In genomic region chr3:194194757-194195086, GRCh38 we compare ENCODE assay signal across 14 cellular contexts. TPM values are rescaled to one million over a fixed set of nuclear protein-coding genes. Genes with fewer than 3 reads are reported as not detected.
"Had no signal": no experiment of that assay in that cellular context is flagged by ENCODE, and none has a peak within 500 bp of the region (broad histone marks: within the 10 kb centered on the region; RNA-seq: fewer than 3 reads in every experiment).

No MANE protein-coding gene starts in this region.

- H3K4me3 Mint-ChIP-seq: activated T-cell treated with anti-CD3 and anti-CD28 coated beads, Interleukin-2, amount 50 U/mL, for 4 hours had no signal

- H3K4me3 ChIP-seq: coronary artery, heart left ventricle, prostate gland, right lobe of liver, spleen, upper lobe of right lung had no signal

- H3K9me3 ChIP-seq: prostate gland, right lobe of liver, upper lobe of right lung had no signal

- H3K9me3 Mint-ChIP-seq: activated T-cell treated with anti-CD3 and anti-CD28 coated beads, Interleukin-2, amount 50 U/mL, for 4 hours had no signal

- H3K27ac ChIP-seq: coronary artery, heart left ventricle, prostate gland, right lobe of liver, spleen, upper lobe of right lung had no signal

- DNase-seq: activated CD4-positive, alpha-beta T cell treated with anti-CD3 and anti-CD28 coated beads, Interleukin-2, amount 50 U/mL, for 4 hours; activated T-cell treated with anti-CD3 and anti-CD28 coated beads, Interleukin-2, amount 50 U/mL, for 4 hours; caudate nucleus; effector CD4-positive, alpha-beta T cell; heart left ventricle; left colon; right lobe of liver; spleen; stimulated activated CD4-positive, alpha-beta T cell treated with anti-CD3 and anti-CD28 coated beads, Interleukin-1b, Interleukin-23, amount 100 ng/mL, for 48 hours; stimulated activated naive CD4-positive, alpha-beta T cell treated with Interleukin-2 at 50 U/mL for 16 hours; upper lobe of right lung had no signal

- ATAC-seq: right lobe of liver, upper lobe of right lung had no signal

- H3K27me3 ChIP-seq: heart left ventricle, right lobe of liver, upper lobe of right lung had no signal

- H3K36me3 ChIP-seq: heart left ventricle, prostate gland, right lobe of liver, spleen, upper lobe of right lung had no signal

- H3K4me1 ChIP-seq: prostate gland, right lobe of liver had no signal

RNA-seq across cellular contexts. Expression of gene HES1, which starts 58.8 kb away (rescaled TPM):
- polyA plus RNA-seq: naive thymus-derived CD4-positive, alpha-beta T cell had no signal
